ENCODE assay signal across 9 cellular contexts in the genomic region with DNA sequence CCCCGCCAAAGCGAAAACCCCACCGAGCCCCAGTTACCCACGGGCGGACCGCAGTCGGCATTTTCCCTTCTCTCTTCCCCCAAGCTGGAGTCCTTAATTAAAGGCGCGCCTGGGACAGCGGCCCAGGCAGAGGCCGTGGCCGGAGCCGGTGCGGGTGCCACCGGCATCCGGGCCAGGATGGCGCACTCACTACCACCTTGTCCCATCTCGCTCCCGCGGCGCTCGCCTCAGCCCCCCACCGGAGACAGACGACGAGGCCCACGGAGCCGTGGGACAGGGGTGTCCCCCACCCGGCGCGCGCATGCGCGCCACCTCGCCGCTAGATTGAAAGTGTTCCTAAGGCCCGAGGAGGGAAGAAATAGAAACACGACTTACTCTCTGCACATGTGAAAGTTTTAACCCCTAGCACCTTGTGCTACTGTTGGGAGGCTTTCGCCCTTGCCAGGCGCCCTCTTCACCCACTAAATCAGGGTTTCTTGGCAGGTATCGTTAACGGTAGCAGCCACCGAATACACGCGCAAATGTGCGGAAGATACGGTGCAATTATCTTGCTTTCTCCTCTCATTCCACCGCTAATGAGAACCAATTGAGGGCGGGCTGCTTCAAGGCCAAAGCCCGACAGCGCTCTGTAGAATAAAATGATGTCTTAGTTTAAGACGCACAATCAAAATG.
DNase-seq lines count a peak whose midpoint lies in the region; ATAC-seq and TF ChIP-seq lines count a peak whose summit lies in the region.
"Had no signal": no experiment of that assay in that cellular context is flagged by ENCODE, and none has a peak within 500 bp of the region (broad histone marks: within the 10 kb centered on the region; RNA-seq: fewer than 3 reads in every experiment).

No MANE protein-coding gene starts in this region.

- peak overlapping the region; percentile 63 for H3K4me3 ChIP-seq in MM.1S (ENCODE audit: low read length)
- H3K4me3 ChIP-seq in right atrium auricular region = peak overlapping the region; percentile 46 to 56

- H3K4me1 Mint-ChIP-seq in activated naive CD4-positive, alpha-beta T cell treated with anti-CD3 and anti-CD28 coated beads for 36 hours (ENCODE audit: low read depth) = peaks cover 16% of the 10 kb centered on the region

- H3K27ac ChIP-seq in MM.1S (ENCODE audit: low read length) = no peak overlapping the region
- peak overlapping the region; percentile 36 to 54 for H3K27ac ChIP-seq in right atrium auricular region
- H3K27ac ChIP-seq: C4-2B had no signal

- CTCF ChIA-PET in activated naive CD4-positive, alpha-beta T cell treated with anti-CD3 and anti-CD28 coated beads for 36 hours (lab: Charles Lee) = no interaction called here

- H3K27me3 ChIP-seq in MM.1S (replicated peaks; ENCODE audit: insufficient read depth, low read length) (peaks cover 6% of the 10 kb centered on the region; the same call in 1 of the 2 replicates), right atrium auricular region (no peaks in the 10 kb centered on the region)

- DNase-seq in NCI-H1694 treated with DMSO at 0.1 percent for 48 hours (lab: John Stamatoyannopoulos, UW) (peak; percentile 12), NCI-H1694 (lab: John Stamatoyannopoulos, UW) (no peak), MM.1S (peak; percentile 20), right atrium auricular region (ENCODE audit: low spot score) (no peak), retina (peak; percentile 74), 8988T (no peak)
- peak; percentile 39 for DNase-seq in activated naive CD4-positive, alpha-beta T cell treated with anti-CD3 and anti-CD28 coated beads for 36 hours

- no peaks in the 10 kb centered on the region for H4K20me1 ChIP-seq in MM.1S (ENCODE audit: insufficient read depth, low read length)

- peak overlapping the region; percentile 87 for H3K27ac Mint-ChIP-seq in activated naive CD4-positive, alpha-beta T cell treated with anti-CD3 and anti-CD28 coated beads for 36 hours

- H3K36me3 ChIP-seq in MM.1S (replicated peaks; ENCODE audit: insufficient read depth, low read length) = no peaks in the 10 kb centered on the region
- H3K36me3 ChIP-seq in right atrium auricular region = no peaks in the 10 kb centered on the region

- H3K27me3 Mint-ChIP-seq in activated naive CD4-positive, alpha-beta T cell treated with anti-CD3 and anti-CD28 coated beads for 36 hours (ENCODE audit: low read depth) = peaks cover 3% of the 10 kb centered on the region

- H3K4me3 Mint-ChIP-seq in activated naive CD4-positive, alpha-beta T cell treated with anti-CD3 and anti-CD28 coated beads for 36 hours = peak overlapping the region; percentile 77

- TF ChIP-seq CTCF in MM.1S (IDR thresholded peaks at IDR 0.05; ENCODE audit: low read length) (no peak), right atrium auricular region (IDR thresholded peaks at IDR 0.05) (no peak)

- H3K4me1 ChIP-seq in MM.1S (ENCODE audit: low read length) (no peaks in the 10 kb centered on the region), right atrium auricular region (no peaks in the 10 kb centered on the region)

- no peak overlapping the region for H3K9ac ChIP-seq in MM.1S (ENCODE audit: low read length)

- intact Hi-C loops in activated naive CD4-positive, alpha-beta T cell treated with anti-CD3 and anti-CD28 coated beads for 36 hours (cut with micrococcal nuclease) = loop anchor here (1.0 to 10.0 kb wide), 5 partner anchors 14 to 1958 kb away; partner anchors contain the start of genes MBNL3 and RAP2C

- ATAC-seq in HG03565 (IDR thresholded peaks at IDR 0.05; ENCODE audit: unreplicated experiment) = no peak

- H3F3A ChIP-seq in MM.1S (ENCODE audit: insufficient read depth, low read length) = no peaks in the 10 kb centered on the region; the same call in 1 of the 2 replicates

- H2AFZ ChIP-seq in MM.1S (ENCODE audit: low read length) = peak overlapping the region; percentile 51; the same call in 1 of the 2 replicates

- H3K9me3 ChIP-seq in MM.1S (replicated peaks; ENCODE audit: insufficient read depth, low read length) (no peaks in the 10 kb centered on the region), right atrium auricular region (no peaks in the 10 kb centered on the region)

- no peaks in the 10 kb centered on the region for H3K9me2 ChIP-seq in MM.1S (replicated peaks; ENCODE audit: insufficient read depth, low read length)

- no peaks in the 10 kb centered on the region for H3K79me2 ChIP-seq in MM.1S (ENCODE audit: low read length)

- peak overlapping the region; percentile 77 for H3K4me2 ChIP-seq in MM.1S (ENCODE audit: low read depth, low read length)

- peaks cover 12% of the 10 kb centered on the region for H3K36me3 Mint-ChIP-seq in activated naive CD4-positive, alpha-beta T cell treated with anti-CD3 and anti-CD28 coated beads for 36 hours (ENCODE audit: low read depth)

- peaks cover 2% of the 10 kb centered on the region for H3K9me3 Mint-ChIP-seq in activated naive CD4-positive, alpha-beta T cell treated with anti-CD3 and anti-CD28 coated beads for 36 hours

Comparison
In these comparisons a context has a peak if more than half of its experiments do, and no peak if none do; other contexts are left out.
1. DNase-seq: peak in NCI-H1694 treated with DMSO at 0.1 percent for 48 hours (single experiment), MM.1S (single experiment), activated naive CD4-positive, alpha-beta T cell treated with anti-CD3 and anti-CD28 coated beads for 36 hours (single experiment) and retina (single experiment); none in NCI-H1694 (single experiment), right atrium auricular region (single experiment) and 8988T (single experiment).